Comparison of ENCODE assay signal across 1 cellular context in genomic region chr7:5234852-5235831, GRCh38.
TF ChIP-seq lines count a peak whose summit lies in the region.

No MANE protein-coding gene starts in this region.

TF ChIP-seq in GM12878, 131 proteins besides CTCF, POLR2A, EP300 and RAD21 (continued from another document and continues in another):
- TF ChIP-seq ETV6 (conservative IDR thresholded peaks at IDR 0.05 in 1 of 2, IDR thresholded peaks at IDR 0.05 in 1 of 2; ENCODE audit: borderline replicate concordance in 1 of 2, low read depth in 1 of 2) (no peak), YY1 (IDR thresholded peaks at IDR 0.05; ENCODE audit: low read depth, low read length) (no peak), RELB (IDR thresholded peaks at IDR 0.05; ENCODE audit: low read depth) (peak; percentile 31; the same call in 1 of the 2 replicates), RELA (IDR thresholded peaks at IDR 0.05; ENCODE audit: borderline replicate concordance, partially characterized antibody) (no peak), MAX (IDR thresholded peaks at IDR 0.05; ENCODE audit: low read depth, low read length) (no peak), ESRRA (IDR thresholded peaks at IDR 0.05; ENCODE audit: low read length) (no peak), FOS (IDR thresholded peaks at IDR 0.05; ENCODE audit: borderline replicate concordance, extremely low read depth, insufficient read length) (no peak), TCF3 (IDR thresholded peaks at IDR 0.05; ENCODE audit: borderline replicate concordance, insufficient read depth, low read depth, low read length) (no peak), USF2 (IDR thresholded peaks at IDR 0.05; ENCODE audit: borderline replicate concordance, low read depth, low read length) (peak; percentile 36; the same call in 1 of the 2 replicates), SMARCA5 (IDR thresholded peaks at IDR 0.05) (no peak; the same call in none of the 2 replicates), GATAD2B (conservative IDR thresholded peaks at IDR 0.05; ENCODE audit: low read depth) (0 out of 2 replicates have a peak, but pooled peaks have one; percentile 31), SMC3 (IDR thresholded peaks at IDR 0.05; ENCODE audit: borderline replicate concordance, low read length) (no peak), MYC (IDR thresholded peaks at IDR 0.05; ENCODE audit: insufficient read depth, insufficient read length, insufficient replicate concordance, low read length, severe bottlenecking) (no peak), STAT1 (conservative IDR thresholded peaks at IDR 0.05) (no peak), NKRF (conservative IDR thresholded peaks at IDR 0.05) (peak; percentile 53; the same call in 1 of the 2 replicates), WRNIP1 (IDR thresholded peaks at IDR 0.05; ENCODE audit: borderline replicate concordance, low read depth, low read length) (no peak), GABPA (IDR thresholded peaks at IDR 0.05; ENCODE audit: low read depth) (no peak), DPF2 (IDR thresholded peaks at IDR 0.05) (peak; percentile 55; the same call in 1 of the 2 replicates), RAD51 (IDR thresholded peaks at IDR 0.05) (peak; percentile 91), MXI1 (IDR thresholded peaks at IDR 0.05; ENCODE audit: low read depth, low read length) (no peak; the same call in 1 of the 2 replicates), ZNF384 (IDR thresholded peaks at IDR 0.05; ENCODE audit: borderline replicate concordance, low read depth, low read length) (no peak), HDAC6 (IDR thresholded peaks at IDR 0.05; ENCODE audit: unreplicated experiment) (no peak), ZNF687 (IDR thresholded peaks at IDR 0.05) (peak; percentile 79), SIX5 (IDR thresholded peaks at IDR 0.05; ENCODE audit: low read depth, low read length, severe bottlenecking) (no peak), ASH2L (IDR thresholded peaks at IDR 0.05; ENCODE audit: borderline replicate concordance, low read depth) (no peak), LARP7 (IDR thresholded peaks at IDR 0.05) (peak; percentile 24), KLF5 (IDR thresholded peaks at IDR 0.05; ENCODE audit: partially characterized antibody) (no peak), IKZF2 (IDR thresholded peaks at IDR 0.05) (0 out of 4 replicates have a peak, but pooled peaks of 1 of the 2 experiments have one; percentile 19), E2F4 (IDR thresholded peaks at IDR 0.05; ENCODE audit: low read depth, low read length) (no peak), CHD1 (IDR thresholded peaks at IDR 0.05; ENCODE audit: low read depth, low read length) (no peak), CHD2 (IDR thresholded peaks at IDR 0.05; ENCODE audit: borderline replicate concordance, low read depth, low read length) (no peak), ZBTB11 (CRISPR knock-in tag; IDR thresholded peaks at IDR 0.05) (no peak), SMAD1 (IDR thresholded peaks at IDR 0.05; ENCODE audit: low read depth, partially characterized antibody) (no peak), CEBPZ (IDR thresholded peaks at IDR 0.05; ENCODE audit: low read depth, low read length) (no peak)
- TF ChIP-seq, protein P1, sequence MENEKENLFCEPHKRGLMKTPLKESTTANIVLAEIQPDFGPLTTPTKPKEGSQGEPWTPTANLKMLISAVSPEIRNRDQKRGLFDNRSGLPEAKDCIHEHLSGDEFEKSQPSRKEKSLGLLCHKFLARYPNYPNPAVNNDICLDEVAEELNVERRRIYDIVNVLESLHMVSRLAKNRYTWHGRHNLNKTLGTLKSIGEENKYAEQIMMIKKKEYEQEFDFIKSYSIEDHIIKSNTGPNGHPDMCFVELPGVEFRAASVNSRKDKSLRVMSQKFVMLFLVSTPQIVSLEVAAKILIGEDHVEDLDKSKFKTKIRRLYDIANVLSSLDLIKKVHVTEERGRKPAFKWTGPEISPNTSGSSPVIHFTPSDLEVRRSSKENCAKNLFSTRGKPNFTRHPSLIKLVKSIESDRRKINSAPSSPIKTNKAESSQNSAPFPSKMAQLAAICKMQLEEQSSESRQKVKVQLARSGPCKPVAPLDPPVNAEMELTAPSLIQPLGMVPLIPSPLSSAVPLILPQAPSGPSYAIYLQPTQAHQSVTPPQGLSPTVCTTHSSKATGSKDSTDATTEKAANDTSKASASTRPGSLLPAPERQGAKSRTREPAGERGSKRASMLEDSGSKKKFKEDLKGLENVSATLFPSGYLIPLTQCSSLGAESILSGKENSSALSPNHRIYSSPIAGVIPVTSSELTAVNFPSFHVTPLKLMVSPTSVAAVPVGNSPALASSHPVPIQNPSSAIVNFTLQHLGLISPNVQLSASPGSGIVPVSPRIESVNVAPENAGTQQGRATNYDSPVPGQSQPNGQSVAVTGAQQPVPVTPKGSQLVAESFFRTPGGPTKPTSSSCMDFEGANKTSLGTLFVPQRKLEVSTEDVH (IDR thresholded peaks at IDR 0.05; ENCODE audit: low read depth, partially characterized antibody), result no peak
- TF ChIP-seq, protein P2, sequence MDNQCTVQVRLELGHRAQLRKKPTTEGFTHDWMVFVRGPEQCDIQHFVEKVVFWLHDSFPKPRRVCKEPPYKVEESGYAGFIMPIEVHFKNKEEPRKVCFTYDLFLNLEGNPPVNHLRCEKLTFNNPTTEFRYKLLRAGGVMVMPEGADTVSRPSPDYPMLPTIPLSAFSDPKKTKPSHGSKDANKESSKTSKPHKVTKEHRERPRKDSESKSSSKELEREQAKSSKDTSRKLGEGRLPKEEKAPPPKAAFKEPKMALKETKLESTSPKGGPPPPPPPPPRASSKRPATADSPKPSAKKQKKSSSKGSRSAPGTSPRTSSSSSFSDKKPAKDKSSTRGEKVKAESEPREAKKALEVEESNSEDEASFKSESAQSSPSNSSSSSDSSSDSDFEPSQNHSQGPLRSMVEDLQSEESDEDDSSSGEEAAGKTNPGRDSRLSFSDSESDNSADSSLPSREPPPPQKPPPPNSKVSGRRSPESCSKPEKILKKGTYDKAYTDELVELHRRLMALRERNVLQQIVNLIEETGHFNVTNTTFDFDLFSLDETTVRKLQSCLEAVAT (IDR thresholded peaks at IDR 0.05), result no peak
